In genomic region chr4:182671231-182671630, GRCh38 we compare ENCODE assay signal across 19 cellular contexts.
"Had no signal": no experiment of that assay in that cellular context is flagged by ENCODE, and none has a peak within 500 bp of the region (broad histone marks: within the 10 kb centered on the region; RNA-seq: fewer than 3 reads in every experiment).

No MANE protein-coding gene starts in this region.

- H3K4me1 ChIP-seq: SJSA1 had no signal

- H3K27ac ChIP-seq: KMS-11, SJSA1, SK-N-MC had no signal

- DNase-seq: Kasumi-1, MM.1S, NCI-H1092 treated with DMSO at 0.1 percent for 48 hours, NCI-H1436, NCI-H187, NCI-H2029, NCI-H2081 treated with DMSO at 0.1 percent for 48 hours, NCI-H2227 treated with DMSO at 0.1 percent for 48 hours, NCI-H524, NCI-H526 treated with DMSO at 0.1 percent for 48 hours, NCI-H748 treated with DMSO at 0.1 percent for 48 hours, Right ventricle myocardium superior, RPMI8226, SIG-M5 had no signal

- H3K4me3 Mint-ChIP-seq: IgD-negative memory B cell had no signal

- H3K27me3 ChIP-seq: SJSA1 had no signal

- H3K36me3 ChIP-seq: SJSA1 had no signal

- H3K4me1 Mint-ChIP-seq: IgD-negative memory B cell had no signal

- H3K9me3 Mint-ChIP-seq: IgD-negative memory B cell had no signal

- H3K27ac Mint-ChIP-seq: IgD-negative memory B cell had no signal

- H3K9ac ChIP-seq: KMS-11 had no signal

- H3K27me3 Mint-ChIP-seq: IgD-negative memory B cell had no signal

- ATAC-seq: K562 had no signal

- H3K4me3 ChIP-seq: K562, SJSA1, SK-N-MC had no signal

- H3K9me3 ChIP-seq: SJSA1 had no signal

- H3K36me3 Mint-ChIP-seq: IgD-negative memory B cell had no signal
